Comparison of ENCODE assay signal across 8 cellular contexts in the genomic region with DNA sequence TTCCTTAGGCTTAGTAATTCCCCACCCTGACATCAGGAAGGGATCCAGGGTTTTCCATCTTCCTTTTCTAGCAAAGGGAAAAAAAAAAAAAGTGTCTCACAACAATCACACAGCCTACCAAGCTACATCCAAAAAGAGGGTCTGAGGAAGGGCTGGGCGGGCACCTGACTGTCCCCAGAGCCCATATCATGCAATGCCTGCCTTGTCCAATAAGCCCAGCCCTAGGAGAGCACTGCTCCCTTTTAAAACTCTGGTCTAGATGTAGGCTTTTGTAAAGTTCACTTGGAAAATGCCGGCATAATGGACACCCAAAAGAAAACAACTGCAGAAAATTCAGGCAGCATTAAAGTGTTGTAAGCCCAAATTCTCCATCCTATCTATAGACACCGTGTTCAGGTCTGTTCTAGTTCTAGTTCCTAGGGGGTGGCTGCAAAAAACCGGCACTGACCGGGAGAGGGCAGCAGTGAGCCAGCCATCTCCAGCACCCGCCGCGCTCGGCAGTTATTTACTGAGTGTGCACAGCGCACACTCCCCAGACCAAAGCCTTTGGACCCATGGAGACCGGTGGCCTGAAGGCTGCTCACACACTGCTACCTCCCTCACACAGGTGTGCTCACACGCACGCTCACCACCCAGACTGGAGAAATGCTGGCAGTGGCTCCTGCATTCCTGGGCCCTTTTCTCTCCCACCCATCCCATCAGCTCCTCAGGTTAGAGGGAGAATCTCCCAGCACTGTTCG. TPM values are rescaled to one million over a fixed set of nuclear protein-coding genes. Genes with fewer than 3 reads are reported as not detected.
DNase-seq lines count a peak whose midpoint lies in the region; ATAC-seq and TF ChIP-seq lines count a peak whose summit lies in the region.

No MANE protein-coding gene starts in this region.

- peaks cover 28% of the 10 kb centered on the region for H3K4me1 ChIP-seq in lower lobe of right lung

- no peaks in the 10 kb centered on the region for H3K27me3 ChIP-seq in lower lobe of right lung (ENCODE audit: low read depth)

- H3K27ac ChIP-seq in lower lobe of right lung, result no peak overlapping the region

- TF ChIP-seq CTCF in AG04449 (IDR thresholded peaks at IDR 0.05; ENCODE audit: insufficient read depth, low read length, missing control alignments), result peak; percentile 90
- TF ChIP-seq CTCF in lower lobe of right lung (IDR thresholded peaks at IDR 0.05), result peak; percentile 88

- DNase-seq in AG04449 (ENCODE audit: low read depth, low spot score) (no peak), NCI-H748 (lab: John Stamatoyannopoulos, UW; ENCODE audit: unreplicated experiment) (peak; percentile 73), dedifferentiated amniotic fluid mesenchymal stem cell (ENCODE audit: extremely low spot score) (peak; percentile 25), lower lobe of right lung (peak; percentile 84)
- DNase-seq in activated CD4-positive, alpha-beta T cell treated with anti-CD3 and anti-CD28 coated beads, Interleukin-2, amount 50 U/mL, for 24 hours (ENCODE audit: low read depth in 1 of 2, low spot score in 1 of 2), result peak; percentile 67 to 75
- peak; percentile 64 to 71 (median 67) for DNase-seq in stimulated activated CD4-positive, alpha-beta T cell treated with anti-CD3 and anti-CD28 coated beads, TNF-alpha, amount 100 ng/mL, for 48 hours (ENCODE audit: low read depth in 3 of 3)

- peaks cover 37% of the 10 kb centered on the region for H3K36me3 ChIP-seq in lower lobe of right lung

- CTCF ChIA-PET in AG04449 (lab: Yijun Ruan, JAX), result interaction anchor here (0.7 to 15.6 kb wide), 22 partner anchors 7 to 438 kb away, joined by 3 to 334 read pairs (median 4); no protein-coding TSS in a partner anchor

- intact Hi-C loops in lower lobe of right lung (cut with DNase I), result loop anchor here (10.0 kb wide), 1 partner anchor 147 kb away; no protein-coding TSS in a partner anchor

- H3K4me3 ChIP-seq in AG04449 (ENCODE audit: low read depth, low read length), result no peak overlapping the region
- H3K4me3 ChIP-seq in lower lobe of right lung, result no peak overlapping the region

- POLR2A ChIA-PET in AG04449 (lab: Yijun Ruan, JAX), result interaction anchor here (0.5 kb wide), 1 partner anchor 547 kb away, joined by 3 read pairs; no protein-coding TSS in a partner anchor

- peak; percentile 58 for ATAC-seq in GM18520 (IDR thresholded peaks at IDR 0.05; ENCODE audit: unreplicated experiment)
- peak; percentile 90 for ATAC-seq in HG03354 (IDR thresholded peaks at IDR 0.05; ENCODE audit: poor library complexity, severe bottlenecking, unreplicated experiment)
- ATAC-seq in lower lobe of right lung, result peak; percentile 83 to 86

- H3K9me3 ChIP-seq in lower lobe of right lung, result no peaks in the 10 kb centered on the region

RNA-seq across cellular contexts. Expression of a gene that starts 48.7 kb away (rescaled TPM):
- total RNA-seq in lower lobe of right lung, result 116 TPM
